In the genomic region with DNA sequence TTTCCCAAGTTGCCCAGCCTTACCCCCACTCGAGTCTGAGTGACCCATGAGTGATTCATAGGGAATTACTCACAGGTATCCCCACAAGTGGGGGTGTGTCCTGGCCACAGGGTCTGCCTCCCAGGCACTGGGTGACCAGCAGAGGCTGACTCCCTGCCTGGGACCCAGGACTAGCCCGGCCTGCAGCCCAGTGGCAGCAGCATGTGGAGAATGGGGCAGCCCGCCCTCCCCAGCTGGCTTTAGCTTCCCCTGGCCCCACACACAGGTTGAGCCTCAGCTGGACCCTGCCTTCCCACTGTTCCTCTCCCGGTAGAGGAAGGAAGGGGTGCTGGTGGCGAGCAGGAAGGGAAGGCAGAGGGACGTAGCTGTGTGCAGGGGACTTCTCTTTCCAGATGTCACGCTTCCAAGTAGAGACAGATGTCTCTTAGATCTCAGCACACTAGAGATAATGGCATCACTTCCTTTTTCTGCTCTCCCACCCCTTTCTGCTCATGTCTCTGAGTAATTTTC, we compare ENCODE assay signal across 10 cellular contexts. TPM values are rescaled to one million over a fixed set of nuclear protein-coding genes. Genes with fewer than 3 reads are reported as not detected.
DNase-seq lines count a peak whose midpoint lies in the region; ATAC-seq and TF ChIP-seq lines count a peak whose summit lies in the region.
"Had no signal": no experiment of that assay in that cellular context is flagged by ENCODE, and none has a peak within 500 bp of the region (broad histone marks: within the 10 kb centered on the region; RNA-seq: fewer than 3 reads in every experiment).

No MANE protein-coding gene starts in this region.

- H4K8ac ChIP-seq in neuronal stem cell (ENCODE audit: low read depth, low read length), result no peak overlapping the region

- no peak overlapping the region for H3K14ac ChIP-seq in neuronal stem cell (ENCODE audit: low read length)

- peaks cover 5 to 12% of the 10 kb centered on the region in 2 donors for H3K4me1 ChIP-seq in neuronal stem cell (ENCODE audit: control insufficient read depth in 2 of 2, insufficient read depth in 1 of 2, low read depth in 1 of 2, low read length in 2 of 2)

- H3K9ac ChIP-seq in neuronal stem cell (ENCODE audit: low read depth, low read length, poor library complexity), result no peak overlapping the region

- H2AK5ac ChIP-seq in neuronal stem cell (ENCODE audit: low read depth, low read length), result no peak overlapping the region

- DNase-seq in ELR (ENCODE audit: low read depth), result peak; percentile 85
- DNase-seq in MG63, result peak; percentile 31
- peak; percentile 54 for DNase-seq in astrocyte of the spinal cord (ENCODE audit: low read depth, low spot score)
- DNase-seq in neuronal stem cell (ENCODE audit: low spot score), result no peak
- no peak for DNase-seq in NCI-H1092 treated with DMSO at 0.1 percent for 48 hours (lab: John Stamatoyannopoulos, UW)
- DNase-seq in HuH-7 (ENCODE audit: low spot score), result no peak
- no peak for DNase-seq in coronary artery (ENCODE audit: low spot score)
- DNase-seq: NCI-H1105 had no signal

- H3K27me3 ChIP-seq in MG63 (no peaks in the 10 kb centered on the region), neuronal stem cell (ENCODE audit: control insufficient read depth in 3 of 3, insufficient read depth in 3 of 3, low read depth in 1 of 3, low read length in 3 of 3) (no peaks in the 10 kb centered on the region)

- H3K4me3 ChIP-seq in MG63 (no peak overlapping the region), astrocyte of the spinal cord (ENCODE audit: low read depth, low read length) (no peak overlapping the region), neuronal stem cell (ENCODE audit: low read length in 2 of 2) (no peak overlapping the region), coronary artery (no peak overlapping the region)

- H2BK5ac ChIP-seq in neuronal stem cell (ENCODE audit: low read length), result no peak overlapping the region

- no peak overlapping the region for H2BK120ac ChIP-seq in neuronal stem cell (ENCODE audit: low read depth, low read length)

- TF ChIP-seq CTCF in astrocyte of the spinal cord (IDR thresholded peaks at IDR 0.05; ENCODE audit: low read depth, low read length), result no peak
- no peak for TF ChIP-seq CTCF in coronary artery (IDR thresholded peaks at IDR 0.05)

- H4K91ac ChIP-seq in neuronal stem cell (ENCODE audit: low read depth, low read length, poor library complexity), result no peak overlapping the region

- peak overlapping the region; percentile 61 for H3K18ac ChIP-seq in neuronal stem cell (ENCODE audit: low read length)

- H3K23ac ChIP-seq in neuronal stem cell (ENCODE audit: low read depth, low read length, poor library complexity), result no peak overlapping the region

- no CpG with 5 or more reads among the region's 7 CpGs for WGBS in neuronal stem cell (ENCODE audit: extremely low coverage in 2 of 2, insufficient read length in 2 of 2, insufficient replicate concordance in 1 of 2), 2 donors

- H3K4ac ChIP-seq in neuronal stem cell (ENCODE audit: low read length), result no peak overlapping the region

- no peak overlapping the region for H3K4me2 ChIP-seq in neuronal stem cell (ENCODE audit: insufficient read depth, low read length, poor library complexity, severe bottlenecking)

- H3K9me3 ChIP-seq in MG63 (no peaks in the 10 kb centered on the region), neuronal stem cell (replicated peaks in 1 of 2; ENCODE audit: control insufficient read depth in 2 of 2, insufficient read depth in 1 of 2, low read depth in 1 of 2, low read length in 2 of 2) (peaks cover 0 to 3% of the 10 kb centered on the region in 2 donors)

- H3K36me3 ChIP-seq in MG63, result no peaks in the 10 kb centered on the region
- H3K36me3 ChIP-seq in neuronal stem cell (replicated peaks in 1 of 2; ENCODE audit: control insufficient read depth in 2 of 2, insufficient read depth in 2 of 2, low read length in 2 of 2), result no peaks in the 10 kb centered on the region

- no peak for ATAC-seq in HG03342 (IDR thresholded peaks at IDR 0.05; ENCODE audit: unreplicated experiment)
- ATAC-seq: naive thymus-derived CD8-positive, alpha-beta T cell had no signal

- no peak overlapping the region for H2BK12ac ChIP-seq in neuronal stem cell (ENCODE audit: low read length)

- H3K27ac ChIP-seq in neuronal stem cell (replicated peaks; ENCODE audit: low read length) (no peak overlapping the region), coronary artery (peak overlapping the region in 1 of 2 donors; percentile 55)

- H3K79me1 ChIP-seq in neuronal stem cell (ENCODE audit: low read depth, low read length), result no peaks in the 10 kb centered on the region

- H2BK15ac ChIP-seq in neuronal stem cell (ENCODE audit: low read length), result no peak overlapping the region

- in situ Hi-C loops in astrocyte of the spinal cord (cut with HindIII; ENCODE audit: low sequenced_read_pairs), result no loop called here

- peak overlapping the region; percentile 66 for H2AFZ ChIP-seq in neuronal stem cell (ENCODE audit: low read length)

RNA-seq across cellular contexts. Expression of gene EMILIN2, which starts 51.4 kb away (rescaled TPM):
- total RNA-seq in MG63 (2014; rRNA removed; shearing (Covaris generic); ENCODE audit: low replicate concordance), result 12.1 and 24.7 TPM in 2 replicates
- polyA plus RNA-seq in neuronal stem cell (2013, experiment 1 of 2), result 4.1 TPM
- 3.2 TPM for polyA plus RNA-seq in neuronal stem cell (2013, experiment 2 of 2)

Comparison
In these comparisons a context has a peak if more than half of its experiments do, and no peak if none do; other contexts are left out.
1. DNase-seq: peak in ELR (single experiment), MG63 (single experiment) and astrocyte of the spinal cord (single experiment); none in neuronal stem cell (single experiment), NCI-H1092 treated with DMSO at 0.1 percent for 48 hours (single experiment), HuH-7 (single experiment) and coronary artery (single experiment).